ENCODE assay signal across 8 cellular contexts in genomic region chr13:20901668-20902437, GRCh38. TPM values are rescaled to one million over a fixed set of nuclear protein-coding genes. Genes with fewer than 3 reads are reported as not detected.
A peak's percentile ranks its signal among the peaks of the same experiment; 100 is the strongest.
DNase-seq lines count a peak whose midpoint lies in the region; ATAC-seq and TF ChIP-seq lines count a peak whose summit lies in the region.

No MANE protein-coding gene starts in this region.

- no peaks in the 10 kb centered on the region for H3K9me3 ChIP-seq in Panc1 (ENCODE audit: control insufficient read depth, insufficient read depth, low read depth, low read length)
- H3K9me3 ChIP-seq in smooth muscle cell (replicated peaks; ENCODE audit: low read depth) = no peaks in the 10 kb centered on the region

- intact Hi-C loops in Calu3 (cut with micrococcal nuclease; ENCODE audit: unreplicated experiment) (no loop called here), Panc1 (cut with micrococcal nuclease; ENCODE audit: unreplicated experiment) (no loop called here)

- H3K27ac ChIP-seq in Panc1 (ENCODE audit: low read length) (peak overlapping the region; percentile 81), smooth muscle cell (ENCODE audit: low read depth) (peak overlapping the region; percentile 93)

- H3K79me2 ChIP-seq in smooth muscle cell (ENCODE audit: low read depth) = peaks cover 55% of the 10 kb centered on the region

- peaks cover 2% of the 10 kb centered on the region; the same call in 1 of the 2 replicates for H3K36me3 ChIP-seq in Panc1 (ENCODE audit: control insufficient read depth, insufficient read depth, low read length)
- no peaks in the 10 kb centered on the region for H3K36me3 ChIP-seq in smooth muscle cell (ENCODE audit: low read depth)

- H4K20me1 ChIP-seq in smooth muscle cell (ENCODE audit: low read depth) = peaks cover 25% of the 10 kb centered on the region

- in situ Hi-C loops in Panc1 (cut with HindIII; ENCODE audit: low pct_unique_long_range_greater_than_20kb, low sequenced_read_pairs) = no loop called here

- H3F3A ChIP-seq in smooth muscle cell (ENCODE audit: low read depth) = peaks cover 7% of the 10 kb centered on the region

- CTCF ChIA-PET in Calu3 (lab: Charles Lee) (interaction anchor here (0.6 kb wide), 1 partner anchor 11 kb away, joined by 6 read pairs; no protein-coding TSS in a partner anchor), Panc1 (lab: Charles Lee) (no interaction called here)

- peak overlapping the region; percentile 88 for H3K4me3 Mint-ChIP-seq in Calu3 (ENCODE audit: low read depth, unreplicated experiment)

- peaks cover 24% of the 10 kb centered on the region for H3K36me3 Mint-ChIP-seq in Calu3 (ENCODE audit: insufficient read depth, unreplicated experiment)

- H3K27me3 ChIP-seq in Panc1 (ENCODE audit: control insufficient read depth, insufficient read depth, low read length) = no peaks in the 10 kb centered on the region
- no peaks in the 10 kb centered on the region for H3K27me3 ChIP-seq in smooth muscle cell (ENCODE audit: low read depth)

- H2AFZ ChIP-seq in smooth muscle cell (ENCODE audit: low read depth) = peak overlapping the region; percentile 75

- no peaks in the 10 kb centered on the region for H3K9me3 Mint-ChIP-seq in Calu3 (ENCODE audit: low read depth, unreplicated experiment)

- BruUV-seq in Calu3 (replicated peaks; lab: Mats Ljungman, UMichigan) (TSS peak; percentile 60), Panc1 (replicated peaks; lab: Mats Ljungman, UMichigan) (TSS peak; percentile 85)

- DNase-seq in Calu3 = peak; percentile 16
- DNase-seq in Panc1 (ENCODE audit: low read depth, low spot score) = no peak
- peak; percentile 40 for DNase-seq in astrocyte of the hippocampus (ENCODE audit: low read depth, low spot score)
- DNase-seq in iPS-NIHi11 (ENCODE audit: low spot score) = peak; percentile 55
- no peak for DNase-seq in smooth muscle cell (lab: John Stamatoyannopoulos, UW; ENCODE audit: unreplicated experiment)
- no peak for DNase-seq in NCI-H1930 (lab: John Stamatoyannopoulos, UW)

- peak overlapping the region; percentile 95 for H3K9ac ChIP-seq in smooth muscle cell (ENCODE audit: low read depth)

- peaks cover 9% of the 10 kb centered on the region; the same call in 1 of the 2 replicates for H3K4me1 ChIP-seq in Panc1 (ENCODE audit: control insufficient read depth, insufficient read depth, low read length)
- peaks cover 12% of the 10 kb centered on the region for H3K4me1 ChIP-seq in smooth muscle cell (ENCODE audit: low read depth)

- peak overlapping the region; percentile 87 for H3K27ac Mint-ChIP-seq in Calu3 (ENCODE audit: unreplicated experiment)

- WGBS in smooth muscle cell (ENCODE audit: low lambda C conversion rate) = 5% methylated on average over 21 of the region's 21 CpGs

- no peaks in the 10 kb centered on the region for H3K4me1 Mint-ChIP-seq in Calu3 (ENCODE audit: low read depth, unreplicated experiment)

- POLR2A ChIA-PET in Panc1 (lab: Charles Lee) = no interaction called here

- no peaks in the 10 kb centered on the region for H3K27me3 Mint-ChIP-seq in Calu3 (ENCODE audit: unreplicated experiment)

- ATAC-seq in GM19397 (IDR thresholded peaks at IDR 0.05; ENCODE audit: unreplicated experiment) (peak; percentile 14), HG03457 (IDR thresholded peaks at IDR 0.05; ENCODE audit: unreplicated experiment) (peak; percentile 18), Panc1 (peak; percentile 57)

- peak overlapping the region; percentile 99 for H3K4me2 ChIP-seq in smooth muscle cell

- TF ChIP-seq CTCF in Calu3 (IDR thresholded peaks at IDR 0.05; ENCODE audit: unreplicated experiment) (no peak), Panc1 (IDR thresholded peaks at IDR 0.05) (no peak), smooth muscle cell (IDR thresholded peaks at IDR 0.05; ENCODE audit: borderline replicate concordance, insufficient read depth, poor library complexity, severe bottlenecking) (no peak)

- H3K4me3 ChIP-seq in Panc1 (ENCODE audit: low read depth in 2 of 2, low read length in 2 of 2) (peak overlapping the region; percentile 82 to 93), smooth muscle cell (peak overlapping the region; percentile 87)

RNA-seq across cellular contexts. Expression of gene XPO4, which starts 0.7 kb away (rescaled TPM):
- total RNA-seq in Calu3 (2022) (13.6 and 15.9 TPM in 2 replicates), Panc1 (2021; ENCODE audit: unreplicated experiment) (16.2 TPM), smooth muscle cell (16.2 and 17.7 TPM in 2 replicates)
- polyA plus RNA-seq in Panc1 (2012; ENCODE audit: insufficient read length) = 3.3 TPM
- polyA plus RNA-seq in smooth muscle cell = 3.3 and 3.9 TPM in 2 replicates

Comparison
In these comparisons a context has a peak if more than half of its experiments do, and no peak if none do; other contexts are left out.
1. DNase-seq: peak in Calu3 (single experiment), astrocyte of the hippocampus (single experiment) and iPS-NIHi11 (single experiment); none in Panc1 (single experiment), smooth muscle cell (single experiment) and NCI-H1930 (0 of 2).
2. Peak in every context shown above with its lines, with median percentiles within 50 percentile points of each other: ATAC-seq.